ENCODE assay signal across 8 cellular contexts in the genomic region with DNA sequence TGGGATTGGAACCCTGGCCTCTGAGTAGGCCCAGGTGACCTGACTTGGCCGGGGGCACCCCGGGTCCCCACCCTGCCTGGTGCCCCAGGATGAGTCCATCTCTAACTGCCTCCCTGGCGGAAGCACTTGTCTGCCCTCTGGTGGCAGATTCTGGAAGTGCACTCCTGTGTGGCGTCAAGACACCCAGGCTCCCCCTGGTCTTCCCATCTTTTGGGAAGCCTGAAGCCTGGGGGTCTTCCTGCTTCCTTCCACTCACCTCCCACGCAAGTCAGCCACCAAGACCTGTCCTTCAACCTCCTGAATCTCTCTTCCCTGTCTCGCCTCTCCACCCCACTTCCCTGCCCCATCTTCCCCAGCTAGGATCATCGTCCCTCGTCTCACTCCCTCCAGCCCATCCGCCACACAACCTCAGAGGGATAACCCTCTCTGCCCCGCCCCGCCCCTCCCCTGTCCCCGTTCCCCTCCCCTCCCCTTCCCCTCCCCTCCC. TPM values are rescaled to one million over a fixed set of nuclear protein-coding genes. Genes with fewer than 3 reads are reported as not detected.
DNase-seq lines count a peak whose midpoint lies in the region; ATAC-seq and TF ChIP-seq lines count a peak whose summit lies in the region.

No MANE protein-coding gene starts in this region.

- peaks cover 0 to 8% (median 1%) of the 10 kb centered on the region in 11 experiments; a peak in 7 of 22 replicates for H4K20me1 ChIP-seq in BLaER1 treated with 17β-estradiol and CSF1 and Interleukin-3, amounts not matched to agents 10 nM and 100 nM

- POLR2A ChIA-PET in HEK293 (lab: Yijun Ruan, JAX), result interaction anchor here (2.0 to 3.3 kb wide), 2 partner anchors 79 to 92 kb away, joined by 6 to 17 read pairs; a partner anchor contains a TSS

- H3K4me1 Mint-ChIP-seq in activated CD8-positive, alpha-beta memory T cell treated with anti-CD3 and anti-CD28 coated beads, Interleukin-2, amount 10 ng/mL, durations not matched to agents 7 days and 5 days, result peaks cover 21% of the 10 kb centered on the region

- CTCF ChIA-PET in HEK293 (lab: Yijun Ruan, JAX), result interaction anchor here (0.7 to 6.1 kb wide), 16 partner anchors 9 to 156 kb away, joined by 3 to 61 read pairs (median 4); a partner anchor contains a TSS
- CTCF ChIA-PET in activated CD8-positive, alpha-beta memory T cell treated with anti-CD3 and anti-CD28 coated beads, Interleukin-2, amount 10 ng/mL, durations not matched to agents 7 days and 5 days (lab: Charles Lee), result interaction anchor here (0.6 to 5.6 kb wide), 15 partner anchors 8 to 158 kb away, joined by 3 to 88 read pairs (median 5); a partner anchor contains a TSS

- H3K4me2 ChIP-seq in BLaER1 treated with 17β-estradiol and CSF1 and Interleukin-3, amounts not matched to agents 10 nM and 100 nM, result peak overlapping the region in 8 of 11 experiments; percentile 9 to 58 (median 32); a peak in 7 of 22 replicates

- H3K27ac ChIP-seq in BLaER1 treated with 17β-estradiol and CSF1 and Interleukin-3, amounts not matched to agents 10 nM and 100 nM, result no peak overlapping the region
- no peak overlapping the region for H3K27ac ChIP-seq in HEK293 (ENCODE audit: extremely low read depth, low read depth, low read length)

- H3K9me3 ChIP-seq in BLaER1 treated with 17β-estradiol and CSF1 and Interleukin-3, amounts not matched to agents 10 nM and 100 nM (replicated peaks in 1 of 11), result no peaks in the 10 kb centered on the region
- no peaks in the 10 kb centered on the region for H3K9me3 ChIP-seq in HEK293 (ENCODE audit: control insufficient read depth, insufficient read depth, low read depth, low read length)

- peaks cover 2% of the 10 kb centered on the region for H3K27me3 Mint-ChIP-seq in activated CD8-positive, alpha-beta memory T cell treated with anti-CD3 and anti-CD28 coated beads, Interleukin-2, amount 10 ng/mL, durations not matched to agents 7 days and 5 days

- peak; percentile 89 for ATAC-seq in activated CD8-positive, alpha-beta memory T cell treated with anti-CD3 and anti-CD28 coated beads, Interleukin-2, amount 10 ng/mL, durations not matched to agents 7 days and 5 days
- no peak for ATAC-seq in GM18861 (IDR thresholded peaks at IDR 0.05; ENCODE audit: unreplicated experiment)

- DNase-seq in NCI-H82 treated with DMSO at 0.1 percent for 48 hours (lab: John Stamatoyannopoulos, UW; ENCODE audit: unreplicated experiment) (peak; percentile 48), epithelial cell of proximal tubule (ENCODE audit: low read depth) (no peak), myocyte (ENCODE audit: low read depth) (peak; percentile 79)
- peak; percentile 92 for DNase-seq in activated CD8-positive, alpha-beta memory T cell treated with anti-CD3 and anti-CD28 coated beads, Interleukin-2, amount 10 ng/mL, durations not matched to agents 7 days and 5 days
- peak; percentile 90 for DNase-seq in stimulated activated CD8-positive, alpha-beta memory T cell treated with anti-CD3 and anti-CD28 coated beads, Interleukin-7, amount 100 ng/mL, for 24 hours (ENCODE audit: low read depth)

- H3K9me3 Mint-ChIP-seq in activated CD8-positive, alpha-beta memory T cell treated with anti-CD3 and anti-CD28 coated beads, Interleukin-2, amount 10 ng/mL, durations not matched to agents 7 days and 5 days (ENCODE audit: low read depth), result no peaks in the 10 kb centered on the region

- H3K9ac ChIP-seq in BLaER1 treated with 17β-estradiol and CSF1 and Interleukin-3, amounts not matched to agents 10 nM and 100 nM, result no peak overlapping the region

- H3K36me3 Mint-ChIP-seq in activated CD8-positive, alpha-beta memory T cell treated with anti-CD3 and anti-CD28 coated beads, Interleukin-2, amount 10 ng/mL, durations not matched to agents 7 days and 5 days, result no peaks in the 10 kb centered on the region

- H3K27me3 ChIP-seq in BLaER1 treated with 17β-estradiol and CSF1 and Interleukin-3, amounts not matched to agents 10 nM and 100 nM, result no peaks in the 10 kb centered on the region

- H3K4me3 Mint-ChIP-seq in activated CD8-positive, alpha-beta memory T cell treated with anti-CD3 and anti-CD28 coated beads, Interleukin-2, amount 10 ng/mL, durations not matched to agents 7 days and 5 days, result no peak overlapping the region

- peak overlapping the region; percentile 21 for H3K27ac Mint-ChIP-seq in activated CD8-positive, alpha-beta memory T cell treated with anti-CD3 and anti-CD28 coated beads, Interleukin-2, amount 10 ng/mL, durations not matched to agents 7 days and 5 days

- peaks cover 0 to 18% (median 11%) of the 10 kb centered on the region in 11 experiments; a peak in 8 of 22 replicates for H3K36me3 ChIP-seq in BLaER1 treated with 17β-estradiol and CSF1 and Interleukin-3, amounts not matched to agents 10 nM and 100 nM
- peaks cover 15 to 18% of the 10 kb centered on the region in 2 experiments; a peak in 2 of 3 replicates for H3K36me3 ChIP-seq in HEK293 (ENCODE audit: control insufficient read depth in 2 of 2, insufficient read depth in 1 of 2, low read length in 2 of 2)

- H3K4me1 ChIP-seq in BLaER1 treated with 17β-estradiol and CSF1 and Interleukin-3, amounts not matched to agents 10 nM and 100 nM, result peaks cover 0 to 21% (median 11%) of the 10 kb centered on the region in 10 experiments; a peak in 17 of 20 replicates
- no peaks in the 10 kb centered on the region for H3K4me1 ChIP-seq in HEK293 (ENCODE audit: control insufficient read depth, insufficient read depth, low read length)

- TF ChIP-seq CTCF in HEK293 (tag by site-specific recombination; IDR thresholded peaks at IDR 0.05) (peak; percentile 95), epithelial cell of proximal tubule (conservative IDR thresholded peaks at IDR 0.05; ENCODE audit: low read depth, low read length) (peak; percentile 94)

- H3K4me3 ChIP-seq in BLaER1 treated with 17β-estradiol and CSF1 and Interleukin-3, amounts not matched to agents 10 nM and 100 nM, result no peak overlapping the region
- H3K4me3 ChIP-seq in HEK293 (ENCODE audit: low read depth, low read length), result no peak overlapping the region
- no peak overlapping the region for H3K4me3 ChIP-seq in epithelial cell of proximal tubule (ENCODE audit: low read depth, low read length)

TF ChIP-seq in HEK293, 187 proteins besides CTCF, POLR2A, EP300 and RAD21 (continues in another document):
- TF ChIP-seq ZNF266 (tag by site-specific recombination; IDR thresholded peaks at IDR 0.05; ENCODE audit: low read depth) (no peak), ZNF175 (tag by site-specific recombination; IDR thresholded peaks at IDR 0.05) (no peak), ZNF791 (tag by site-specific recombination; IDR thresholded peaks at IDR 0.05) (no peak), ZNF391 (tag by site-specific recombination; IDR thresholded peaks at IDR 0.05; ENCODE audit: borderline replicate concordance, low read depth) (peak; percentile 48; the same call in 1 of the 2 replicates), GLIS2 (tag by site-specific recombination; IDR thresholded peaks at IDR 0.05) (peak; percentile 83), KLF1 (tag by site-specific recombination; IDR thresholded peaks at IDR 0.05) (peak; percentile 67), TRIM28 (IDR thresholded peaks at IDR 0.05; ENCODE audit: borderline replicate concordance, low read length) (no peak), SP3 (tag by site-specific recombination; IDR thresholded peaks at IDR 0.05) (peak; percentile 69), ZNF324 (tag by site-specific recombination; IDR thresholded peaks at IDR 0.05) (no peak; the same call in 1 of the 2 replicates), HOXA7 (CRISPR knock-in tag; IDR thresholded peaks at IDR 0.05; ENCODE audit: borderline replicate concordance) (no peak)
- TF ChIP-seq, protein P1, sequence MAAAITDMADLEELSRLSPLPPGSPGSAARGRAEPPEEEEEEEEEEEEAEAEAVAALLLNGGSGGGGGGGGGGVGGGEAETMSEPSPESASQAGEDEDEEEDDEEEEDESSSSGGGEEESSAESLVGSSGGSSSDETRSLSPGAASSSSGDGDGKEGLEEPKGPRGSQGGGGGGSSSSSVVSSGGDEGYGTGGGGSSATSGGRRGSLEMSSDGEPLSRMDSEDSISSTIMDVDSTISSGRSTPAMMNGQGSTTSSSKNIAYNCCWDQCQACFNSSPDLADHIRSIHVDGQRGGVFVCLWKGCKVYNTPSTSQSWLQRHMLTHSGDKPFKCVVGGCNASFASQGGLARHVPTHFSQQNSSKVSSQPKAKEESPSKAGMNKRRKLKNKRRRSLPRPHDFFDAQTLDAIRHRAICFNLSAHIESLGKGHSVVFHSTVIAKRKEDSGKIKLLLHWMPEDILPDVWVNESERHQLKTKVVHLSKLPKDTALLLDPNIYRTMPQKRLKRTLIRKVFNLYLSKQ (tag by site-specific recombination; IDR thresholded peaks at IDR 0.05; ENCODE audit: borderline replicate concordance), result no peak
- TF ChIP-seq, protein P2, sequence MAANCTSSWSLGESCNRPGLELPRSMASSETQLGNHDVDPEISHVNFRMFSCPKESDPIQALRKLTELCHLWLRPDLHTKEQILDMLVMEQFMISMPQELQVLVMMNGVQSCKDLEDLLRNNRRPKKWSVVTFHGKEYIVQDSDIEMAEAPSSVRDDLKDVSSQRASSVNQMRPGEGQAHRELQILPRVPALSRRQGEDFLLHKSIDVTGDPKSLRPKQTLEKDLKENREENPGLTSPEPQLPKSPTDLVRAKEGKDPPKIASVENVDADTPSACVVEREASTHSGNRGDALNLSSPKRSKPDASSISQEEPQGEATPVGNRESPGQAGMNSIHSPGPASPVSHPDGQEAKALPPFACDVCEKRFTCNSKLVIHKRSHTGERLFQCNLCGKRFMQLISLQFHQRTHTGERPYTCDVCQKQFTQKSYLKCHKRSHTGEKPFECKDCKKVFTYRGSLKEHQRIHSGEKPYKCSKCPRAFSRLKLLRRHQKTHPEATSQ (tag by site-specific recombination; IDR thresholded peaks at IDR 0.05), result no peak

RNA-seq across cellular contexts. Expression of a gene that starts 7.4 kb away (rescaled TPM):
- total RNA-seq in activated CD8-positive, alpha-beta memory T cell treated with anti-CD3 and anti-CD28 coated beads, Interleukin-2, amount 10 ng/mL, durations not matched to agents 7 days and 5 days, result 10 to 100 TPM; 81.3 to 93.9 TPM
- 108 and 161 TPM in 2 replicates for total RNA-seq in epithelial cell of proximal tubule
- total RNA-seq in myocyte, result 116 and 117 TPM in 2 replicates
- polyA plus RNA-seq in myocyte (2012), result 381 TPM

RNA-seq across cellular contexts. Expression of a gene that starts 23.5 kb away (rescaled TPM):
- total RNA-seq in activated CD8-positive, alpha-beta memory T cell treated with anti-CD3 and anti-CD28 coated beads, Interleukin-2, amount 10 ng/mL, durations not matched to agents 7 days and 5 days, result 1 to 10 TPM; 1.5 to 1.9 TPM
- total RNA-seq in epithelial cell of proximal tubule (not detected in 2 replicates), myocyte (not detected in 2 replicates)
- 0.23 TPM for polyA plus RNA-seq in myocyte (2012)

RNA-seq across cellular contexts. Expression of a gene that starts 42.3 kb away (rescaled TPM):
- total RNA-seq in activated CD8-positive, alpha-beta memory T cell treated with anti-CD3 and anti-CD28 coated beads, Interleukin-2, amount 10 ng/mL, durations not matched to agents 7 days and 5 days, result 1 to 10 TPM; 3.4 to 5.6 TPM
- total RNA-seq in epithelial cell of proximal tubule, result 0.36 TPM in 1 of 2 replicates, not detected in the other
- 0.26 and 0.56 TPM in 2 replicates for total RNA-seq in myocyte
- polyA plus RNA-seq in myocyte (2012), result 4.4 TPM
